24 cellular contexts compared by ENCODE assay signal in genomic region chr18:75035944-75036343, GRCh38.
DNase-seq lines count a peak whose midpoint lies in the region; ATAC-seq and TF ChIP-seq lines count a peak whose summit lies in the region.
"Had no signal": no experiment of that assay in that cellular context is flagged by ENCODE, and none has a peak within 500 bp of the region (broad histone marks: within the 10 kb centered on the region; RNA-seq: fewer than 3 reads in every experiment).

No MANE protein-coding gene starts in this region.

- ATAC-seq in GM18868 (IDR thresholded peaks at IDR 0.05; ENCODE audit: unreplicated experiment) (peak; percentile 49), HG02870 (IDR thresholded peaks at IDR 0.05; ENCODE audit: unreplicated experiment) (peak; percentile 62)

- H3K18ac ChIP-seq in mesenchymal stem cell (ENCODE audit: low read depth in 1 of 2, low read length in 2 of 2) = peak overlapping the region in 1 of 2 experiments; percentile 34

- no peak overlapping the region for H4K91ac ChIP-seq in mesenchymal stem cell (ENCODE audit: low read length)

- H3K36me3 Mint-ChIP-seq in activated CD4-positive, alpha-beta memory T cell treated with anti-CD3 and anti-CD28 coated beads for 36 hours = no peaks in the 10 kb centered on the region
- H3K36me3 Mint-ChIP-seq in activated CD4-positive, alpha-beta memory T cell treated with anti-CD3 and anti-CD28 coated beads, Interleukin-2, amount 10 ng/mL, durations not matched to agents 7 days and 5 days (ENCODE audit: low read depth) = no peaks in the 10 kb centered on the region

- CTCF ChIA-PET in activated CD4-positive, alpha-beta memory T cell treated with anti-CD3 and anti-CD28 coated beads for 36 hours (lab: Charles Lee) = no interaction called here
- CTCF ChIA-PET in activated CD4-positive, alpha-beta memory T cell treated with anti-CD3 and anti-CD28 coated beads, Interleukin-2, amount 10 ng/mL, durations not matched to agents 7 days and 5 days (lab: Charles Lee) = no interaction called here

- H2AK5ac ChIP-seq in mesenchymal stem cell (ENCODE audit: low read length, severe bottlenecking) = no peak overlapping the region

- no peak overlapping the region for H2BK15ac ChIP-seq in mesenchymal stem cell (ENCODE audit: low read depth, poor library complexity, severe bottlenecking)

- peak overlapping the region; percentile 42 for H3K27ac Mint-ChIP-seq in activated CD4-positive, alpha-beta memory T cell treated with anti-CD3 and anti-CD28 coated beads for 36 hours
- no peak overlapping the region for H3K27ac Mint-ChIP-seq in activated CD4-positive, alpha-beta memory T cell treated with anti-CD3 and anti-CD28 coated beads, Interleukin-2, amount 10 ng/mL, durations not matched to agents 7 days and 5 days

- H3K4ac ChIP-seq in mesenchymal stem cell (ENCODE audit: low read depth in 1 of 2, low read length in 2 of 2) = peak overlapping the region in 1 of 2 experiments; percentile 22

- intact Hi-C loops in activated CD4-positive, alpha-beta memory T cell treated with anti-CD3 and anti-CD28 coated beads for 36 hours (cut with micrococcal nuclease) = loop anchor here (1.0 kb wide), 1 partner anchor 41 kb away; no protein-coding TSS in a partner anchor
- intact Hi-C loops in sigmoid colon (cut with DNase I) = no loop called here

- no peaks in the 10 kb centered on the region for H3K9me3 ChIP-seq in mesenchymal stem cell (ENCODE audit: control insufficient read depth, low read length)
- H3K9me3 ChIP-seq in sigmoid colon = no peaks in the 10 kb centered on the region
- H3K9me3 ChIP-seq: SJSA1 had no signal

- no peaks in the 10 kb centered on the region for H3K36me3 ChIP-seq in mesenchymal stem cell (ENCODE audit: control insufficient read depth in 1 of 2, insufficient read depth in 2 of 2, low read depth in 1 of 2, low read length in 2 of 2)
- no peaks in the 10 kb centered on the region for H3K36me3 ChIP-seq in sigmoid colon
- H3K36me3 ChIP-seq: SJSA1 had no signal

- H4K8ac ChIP-seq in mesenchymal stem cell (ENCODE audit: low read length) = no peak overlapping the region

- H3K14ac ChIP-seq in mesenchymal stem cell (ENCODE audit: low read length in 2 of 2) = no peak overlapping the region

- H3K27ac ChIP-seq in mesenchymal stem cell (ENCODE audit: low read length, poor library complexity, severe bottlenecking) = no peak overlapping the region
- peak overlapping the region in 2 of 4 donors; percentile 35 to 60 for H3K27ac ChIP-seq in sigmoid colon
- H3K27ac ChIP-seq: PC-9, SJSA1 had no signal

- TF ChIP-seq CTCF in sigmoid colon (IDR thresholded peaks at IDR 0.05) = no peak

- no peak overlapping the region for H2BK5ac ChIP-seq in mesenchymal stem cell (ENCODE audit: low read depth, low read length, poor library complexity, severe bottlenecking)

- H3K9ac ChIP-seq in mesenchymal stem cell (ENCODE audit: low read length) = no peak overlapping the region

- H3K27me3 ChIP-seq in mesenchymal stem cell (ENCODE audit: control insufficient read depth in 1 of 2, insufficient read depth in 1 of 2, low read length in 2 of 2) (no peaks in the 10 kb centered on the region), sigmoid colon (no peaks in the 10 kb centered on the region)
- H3K27me3 ChIP-seq: SJSA1 had no signal

- no peak overlapping the region for H2BK12ac ChIP-seq in mesenchymal stem cell (ENCODE audit: low read length in 2 of 2)

- POLR2A ChIA-PET in activated CD4-positive, alpha-beta memory T cell treated with anti-CD3 and anti-CD28 coated beads for 36 hours (lab: Charles Lee) = no interaction called here
- POLR2A ChIA-PET in activated CD4-positive, alpha-beta memory T cell treated with anti-CD3 and anti-CD28 coated beads, Interleukin-2, amount 10 ng/mL, durations not matched to agents 7 days and 5 days (lab: Charles Lee) = no interaction called here

- no peak overlapping the region for H3K4me3 ChIP-seq in mesenchymal stem cell (ENCODE audit: insufficient read depth in 1 of 2, low read depth in 1 of 2, low read length in 2 of 2)
- H3K4me3 ChIP-seq in sigmoid colon = no peak overlapping the region
- H3K4me3 ChIP-seq: PC-9, SJSA1 had no signal

- H2BK120ac ChIP-seq in mesenchymal stem cell (ENCODE audit: low read depth, low read length) = no peak overlapping the region

- H3K23ac ChIP-seq in mesenchymal stem cell (ENCODE audit: low read length in 2 of 2) = no peak overlapping the region

- no peak overlapping the region for H3K4me2 ChIP-seq in mesenchymal stem cell (ENCODE audit: low read length, poor library complexity, severe bottlenecking)
- H3K4me2 ChIP-seq: PC-9 had no signal

- TF ChIP-seq EP300 in sigmoid colon (IDR thresholded peaks at IDR 0.05) = no peak

- no peak for DNase-seq in activated CD4-positive, alpha-beta memory T cell treated with anti-CD3 and anti-CD28 coated beads for 36 hours
- DNase-seq in activated CD4-positive, alpha-beta memory T cell treated with anti-CD3 and anti-CD28 coated beads, Interleukin-2, amount 10 ng/mL, durations not matched to agents 7 days and 5 days = no peak
- DNase-seq in mesenchymal stem cell (peak; percentile 21), OCI-M1 (lab: John Stamatoyannopoulos, UW) (no peak), sigmoid colon (no peak), cortex of kidney (lab: John Stamatoyannopoulos, UW) (no peak)
- DNase-seq: DMS153; DND-41; HCEC 1CT; KBM-7; NCI-H1105 treated with DMSO at 0.1 percent for 48 hours; NCI-H146; NCI-H1930; NCI-H2107; NCI-H446; NCI-H524 treated with DMSO at 0.1 percent for 48 hours; NCI-H774; NK-92 treated with Interleukin-12 subunit alpha and Interleukin-12 subunit beta, amount 100 ng/mL, for 24 hours; PC-9; Right ventricle myocardium superior; RPMI8226 had no signal

- no peaks in the 10 kb centered on the region for H3K9me3 Mint-ChIP-seq in activated CD4-positive, alpha-beta memory T cell treated with anti-CD3 and anti-CD28 coated beads for 36 hours
- H3K9me3 Mint-ChIP-seq in activated CD4-positive, alpha-beta memory T cell treated with anti-CD3 and anti-CD28 coated beads, Interleukin-2, amount 10 ng/mL, durations not matched to agents 7 days and 5 days = no peaks in the 10 kb centered on the region

- H3K4me1 Mint-ChIP-seq in activated CD4-positive, alpha-beta memory T cell treated with anti-CD3 and anti-CD28 coated beads for 36 hours (ENCODE audit: low read depth) = peaks cover 10% of the 10 kb centered on the region
- H3K4me1 Mint-ChIP-seq in activated CD4-positive, alpha-beta memory T cell treated with anti-CD3 and anti-CD28 coated beads, Interleukin-2, amount 10 ng/mL, durations not matched to agents 7 days and 5 days = peaks cover 2% of the 10 kb centered on the region

- H3K27me3 Mint-ChIP-seq in activated CD4-positive, alpha-beta memory T cell treated with anti-CD3 and anti-CD28 coated beads for 36 hours = no peaks in the 10 kb centered on the region
- no peaks in the 10 kb centered on the region for H3K27me3 Mint-ChIP-seq in activated CD4-positive, alpha-beta memory T cell treated with anti-CD3 and anti-CD28 coated beads, Interleukin-2, amount 10 ng/mL, durations not matched to agents 7 days and 5 days

- no peak overlapping the region for H2AFZ ChIP-seq in mesenchymal stem cell (ENCODE audit: low read depth, low read length)
- H2AFZ ChIP-seq: PC-9 had no signal

- no peaks in the 10 kb centered on the region for H3K4me1 ChIP-seq in mesenchymal stem cell (ENCODE audit: control insufficient read depth, insufficient read depth, low read depth, low read length)
- peaks cover 0 to 44% (median 30%) of the 10 kb centered on the region in 4 donors for H3K4me1 ChIP-seq in sigmoid colon

- peaks cover 2% of the 10 kb centered on the region for H3K79me1 ChIP-seq in mesenchymal stem cell (replicated peaks; ENCODE audit: low read length, poor library complexity, severe bottlenecking)

- 75% methylated on average over 2 of the region's 3 CpGs for WGBS in mesenchymal stem cell
- 77% methylated on average over 3 of the region's 3 CpGs for WGBS in sigmoid colon, 2 donors

- H3K4me3 Mint-ChIP-seq in activated CD4-positive, alpha-beta memory T cell treated with anti-CD3 and anti-CD28 coated beads for 36 hours = no peak overlapping the region
- no peak overlapping the region for H3K4me3 Mint-ChIP-seq in activated CD4-positive, alpha-beta memory T cell treated with anti-CD3 and anti-CD28 coated beads, Interleukin-2, amount 10 ng/mL, durations not matched to agents 7 days and 5 days

- TF ChIP-seq POLR2A in sigmoid colon (IDR thresholded peaks at IDR 0.05) = no peak
